In genomic region chr15:41285285-41285684, GRCh38 we compare ENCODE assay signal across 8 cellular contexts. TPM values are rescaled to one million over a fixed set of nuclear protein-coding genes. Genes with fewer than 3 reads are reported as not detected.
DNase-seq lines count a peak whose midpoint lies in the region.
"Had no signal": no experiment of that assay in that cellular context is flagged by ENCODE, and none has a peak within 500 bp of the region (broad histone marks: within the 10 kb centered on the region; RNA-seq: fewer than 3 reads in every experiment).

No MANE protein-coding gene starts in this region.

- WGBS in HUES64, result 20% methylated on average over 7 of the region's 7 CpGs

- peaks cover 45% of the 10 kb centered on the region for H3K36me3 Mint-ChIP-seq in activated T-helper 1 cell treated with anti-CD3 and anti-CD28 coated beads, Interleukin-12 subunit alpha, Interleukin-12 subunit beta, Interleukin-2, Interleukin-4 antibody, amounts not matched to agents 30 ng/mL and 10 ng/mL and 1 ng/mL, durations not matched to agents 14 hours and 24 hours and 36 hours (ENCODE audit: low read depth)
- peaks cover 47% of the 10 kb centered on the region for H3K36me3 Mint-ChIP-seq in stimulated activated naive CD8-positive, alpha-beta T cell treated with anti-CD3 and anti-CD28 coated beads, Interleukin-15, Interleukin-2, amounts not matched to agents 100 ng/mL and 50 ng/mL, for 24 hours (ENCODE audit: low read depth)

- peak overlapping the region; percentile 96 for H3K9ac ChIP-seq in HUES64 (ENCODE audit: low read depth, low read length)

- H3K4me1 Mint-ChIP-seq in activated T-helper 1 cell treated with anti-CD3 and anti-CD28 coated beads, Interleukin-12 subunit alpha, Interleukin-12 subunit beta, Interleukin-2, Interleukin-4 antibody, amounts not matched to agents 30 ng/mL and 10 ng/mL and 1 ng/mL, durations not matched to agents 14 hours and 24 hours and 36 hours (ENCODE audit: low read depth), result peaks cover 53% of the 10 kb centered on the region
- peaks cover 54% of the 10 kb centered on the region for H3K4me1 Mint-ChIP-seq in stimulated activated naive CD8-positive, alpha-beta T cell treated with anti-CD3 and anti-CD28 coated beads, Interleukin-15, Interleukin-2, amounts not matched to agents 100 ng/mL and 50 ng/mL, for 24 hours (ENCODE audit: low read depth)

- DNase-seq in activated T-helper 1 cell treated with anti-CD3 and anti-CD28 coated beads, Interleukin-12 subunit alpha, Interleukin-12 subunit beta, Interleukin-2, Interleukin-4 antibody, amounts not matched to agents 30 ng/mL and 10 ng/mL and 1 ng/mL, durations not matched to agents 14 hours and 24 hours and 36 hours (ENCODE audit: low spot score), result no peak
- DNase-seq in NCI-H2227 treated with DMSO at 0.1 percent for 48 hours (lab: John Stamatoyannopoulos, UW) (no peak), HPDE6-E6E7 (ENCODE audit: extremely low spot score) (no peak)
- no peak for DNase-seq in stimulated activated CD4-positive, alpha-beta T cell treated with anti-CD3 and anti-CD28 coated beads, Interleukin-1b, Interleukin-23, amount 100 ng/mL, for 48 hours
- DNase-seq: activated CD8-positive, alpha-beta memory T cell treated with anti-CD3 and anti-CD28 coated beads, Interleukin-2, amount 50 U/mL, for 48 hours had no signal

- intact Hi-C loops in activated T-helper 1 cell treated with anti-CD3 and anti-CD28 coated beads, Interleukin-12 subunit alpha, Interleukin-12 subunit beta, Interleukin-2, Interleukin-4 antibody, amounts not matched to agents 30 ng/mL and 10 ng/mL and 1 ng/mL, durations not matched to agents 14 hours and 24 hours and 36 hours (cut with micrococcal nuclease), result no loop called here

- H3K4me1 ChIP-seq in HUES64 (ENCODE audit: insufficient read depth, low read length), result peaks cover 6% of the 10 kb centered on the region; the same call in 1 of the 2 replicates

- H3K9me3 Mint-ChIP-seq in activated T-helper 1 cell treated with anti-CD3 and anti-CD28 coated beads, Interleukin-12 subunit alpha, Interleukin-12 subunit beta, Interleukin-2, Interleukin-4 antibody, amounts not matched to agents 30 ng/mL and 10 ng/mL and 1 ng/mL, durations not matched to agents 14 hours and 24 hours and 36 hours, result no peaks in the 10 kb centered on the region
- no peaks in the 10 kb centered on the region for H3K9me3 Mint-ChIP-seq in stimulated activated naive CD8-positive, alpha-beta T cell treated with anti-CD3 and anti-CD28 coated beads, Interleukin-15, Interleukin-2, amounts not matched to agents 100 ng/mL and 50 ng/mL, for 24 hours

- H3K27me3 Mint-ChIP-seq in activated T-helper 1 cell treated with anti-CD3 and anti-CD28 coated beads, Interleukin-12 subunit alpha, Interleukin-12 subunit beta, Interleukin-2, Interleukin-4 antibody, amounts not matched to agents 30 ng/mL and 10 ng/mL and 1 ng/mL, durations not matched to agents 14 hours and 24 hours and 36 hours (ENCODE audit: insufficient read depth), result no peaks in the 10 kb centered on the region
- H3K27me3 Mint-ChIP-seq in stimulated activated naive CD8-positive, alpha-beta T cell treated with anti-CD3 and anti-CD28 coated beads, Interleukin-15, Interleukin-2, amounts not matched to agents 100 ng/mL and 50 ng/mL, for 24 hours, result no peaks in the 10 kb centered on the region

- peak overlapping the region; percentile 97 for H3K4me3 Mint-ChIP-seq in activated T-helper 1 cell treated with anti-CD3 and anti-CD28 coated beads, Interleukin-12 subunit alpha, Interleukin-12 subunit beta, Interleukin-2, Interleukin-4 antibody, amounts not matched to agents 30 ng/mL and 10 ng/mL and 1 ng/mL, durations not matched to agents 14 hours and 24 hours and 36 hours
- H3K4me3 Mint-ChIP-seq in stimulated activated naive CD8-positive, alpha-beta T cell treated with anti-CD3 and anti-CD28 coated beads, Interleukin-15, Interleukin-2, amounts not matched to agents 100 ng/mL and 50 ng/mL, for 24 hours, result peak overlapping the region; percentile 100

- H3K9me3 ChIP-seq in HUES64 (ENCODE audit: insufficient read depth, low read depth, low read length), result no peaks in the 10 kb centered on the region
- peaks cover 2% of the 10 kb centered on the region for H3K9me3 ChIP-seq in iPS-18c (ENCODE audit: control insufficient read depth, insufficient read depth, low read length)

- peaks cover 49% of the 10 kb centered on the region for H3K36me3 ChIP-seq in HUES64 (ENCODE audit: insufficient read depth, low read length)

- H3K4me3 ChIP-seq in HUES64 (ENCODE audit: low read length) (peak overlapping the region; percentile 93), iPS-18c (ENCODE audit: insufficient read depth, low read depth, low read length) (peak overlapping the region; percentile 95)

- H3K27me3 ChIP-seq in HUES64 (ENCODE audit: insufficient read depth, low read length), result no peaks in the 10 kb centered on the region

- H3K27ac ChIP-seq in HUES64 (ENCODE audit: low read depth, low read length), result peak overlapping the region; percentile 88; the same call in 1 of the 2 replicates

- peak overlapping the region; percentile 92 for H3K27ac Mint-ChIP-seq in activated T-helper 1 cell treated with anti-CD3 and anti-CD28 coated beads, Interleukin-12 subunit alpha, Interleukin-12 subunit beta, Interleukin-2, Interleukin-4 antibody, amounts not matched to agents 30 ng/mL and 10 ng/mL and 1 ng/mL, durations not matched to agents 14 hours and 24 hours and 36 hours
- H3K27ac Mint-ChIP-seq in stimulated activated naive CD8-positive, alpha-beta T cell treated with anti-CD3 and anti-CD28 coated beads, Interleukin-15, Interleukin-2, amounts not matched to agents 100 ng/mL and 50 ng/mL, for 24 hours, result peak overlapping the region; percentile 99

RNA-seq across cellular contexts. Expression of gene OIP5, which starts 47.1 kb away (rescaled TPM):
- 41.3 TPM for polyA plus RNA-seq in HUES64 (2013, experiment 1 of 2)
- polyA plus RNA-seq in HUES64 (2013, experiment 2 of 2), result 40.6 TPM
- total RNA-seq in activated T-helper 1 cell treated with anti-CD3 and anti-CD28 coated beads, Interleukin-12 subunit alpha, Interleukin-12 subunit beta, Interleukin-2, Interleukin-4 antibody, amounts not matched to agents 30 ng/mL and 10 ng/mL and 1 ng/mL, durations not matched to agents 14 hours and 24 hours and 36 hours, result 15.6 and 17.6 TPM in 2 replicates

RNA-seq across cellular contexts. Expression of gene NUSAP1, which starts 47.4 kb away (rescaled TPM):
- polyA plus RNA-seq in HUES64 (2013, experiment 1 of 2), result 80.0 TPM
- polyA plus RNA-seq in HUES64 (2013, experiment 2 of 2), result 99.9 TPM
- total RNA-seq in activated T-helper 1 cell treated with anti-CD3 and anti-CD28 coated beads, Interleukin-12 subunit alpha, Interleukin-12 subunit beta, Interleukin-2, Interleukin-4 antibody, amounts not matched to agents 30 ng/mL and 10 ng/mL and 1 ng/mL, durations not matched to agents 14 hours and 24 hours and 36 hours, result 112 and 117 TPM in 2 replicates

RNA-seq across cellular contexts. Expression of gene CHP1, which starts 54.2 kb away (rescaled TPM):
- 50.6 TPM for polyA plus RNA-seq in HUES64 (2013, experiment 1 of 2)
- 55.0 TPM for polyA plus RNA-seq in HUES64 (2013, experiment 2 of 2)
- total RNA-seq in activated T-helper 1 cell treated with anti-CD3 and anti-CD28 coated beads, Interleukin-12 subunit alpha, Interleukin-12 subunit beta, Interleukin-2, Interleukin-4 antibody, amounts not matched to agents 30 ng/mL and 10 ng/mL and 1 ng/mL, durations not matched to agents 14 hours and 24 hours and 36 hours, result 43.5 and 55.2 TPM in 2 replicates

RNA-seq across cellular contexts. Expression of gene EXD1, which starts 54.7 kb away (rescaled TPM):
- not detected for polyA plus RNA-seq in HUES64 (2013, experiment 1 of 2)
- polyA plus RNA-seq in HUES64 (2013, experiment 2 of 2), result not detected
- total RNA-seq in activated T-helper 1 cell treated with anti-CD3 and anti-CD28 coated beads, Interleukin-12 subunit alpha, Interleukin-12 subunit beta, Interleukin-2, Interleukin-4 antibody, amounts not matched to agents 30 ng/mL and 10 ng/mL and 1 ng/mL, durations not matched to agents 14 hours and 24 hours and 36 hours, result not detected in 2 replicates
